In genomic region chr5:54337523-54337922, GRCh38 we compare ENCODE assay signal across 29 cellular contexts. TPM values are rescaled to one million over a fixed set of nuclear protein-coding genes. Genes with fewer than 3 reads are reported as not detected.
DNase-seq lines count a peak whose midpoint lies in the region; ATAC-seq, FAIRE-seq and TF ChIP-seq lines count a peak whose summit lies in the region.
"Had no signal": no experiment of that assay in that cellular context is flagged by ENCODE, and none has a peak within 500 bp of the region (broad histone marks: within the 10 kb centered on the region; RNA-seq: fewer than 3 reads in every experiment).

No MANE protein-coding gene starts in this region.

- TF ChIP-seq RAD21 in K562 (CRISPR knock-in tag; conservative IDR thresholded peaks at IDR 0.05 in 1 of 2, IDR thresholded peaks at IDR 0.05 in 1 of 2) = no peak

- no peak overlapping the region for H3K9ac ChIP-seq in K562 (ENCODE audit: insufficient read depth in 1 of 2, low read depth in 2 of 2, low read length in 2 of 2)
- H3K9ac ChIP-seq: BLaER1; BLaER1 treated with 17β-estradiol and CSF1 and Interleukin-3, amounts not matched to agents 10 nM and 100 nM had no signal

- H3K9me1 ChIP-seq in K562 (ENCODE audit: control insufficient read depth, insufficient read depth, low read length) = no peaks in the 10 kb centered on the region

- BruUV-seq in K562 (replicated peaks; lab: Mats Ljungman, UMichigan) = no TSS peak

- peaks cover 16% of the 10 kb centered on the region for H3K79me2 ChIP-seq in K562 (ENCODE audit: control insufficient read depth, insufficient read depth, low read length)

- H3K27ac ChIP-seq in K562 (ENCODE audit: extremely low read depth, low read depth, low read length) = no peak overlapping the region
- no peak overlapping the region for H3K27ac ChIP-seq in small intestine (ENCODE audit: low read depth in 1 of 2, low read length in 1 of 2)
- H3K27ac ChIP-seq: 22Rv1; A549; BLaER1; BLaER1 treated with 17β-estradiol and CSF1 and Interleukin-3, amounts not matched to agents 10 nM and 100 nM; C4-2B had no signal

- TF ChIP-seq CTCF in K562 (IDR thresholded peaks at IDR 0.05 in 2 of 3, conservative IDR thresholded peaks at IDR 0.05 in 1 of 3; ENCODE audit: insufficient read depth in 2 of 3, low read depth in 1 of 3, low read length in 3 of 3) = no peak

- intact Hi-C loops in K562 (cut with micrococcal nuclease) = no loop called here

- H3K27me3 ChIP-seq in K562 (ENCODE audit: control insufficient read depth in 2 of 2, insufficient read depth in 2 of 2, low read length in 2 of 2) (no peaks in the 10 kb centered on the region), small intestine (ENCODE audit: control insufficient read depth in 2 of 2, insufficient read depth in 2 of 2, low read length in 2 of 2) (no peaks in the 10 kb centered on the region)
- H3K27me3 ChIP-seq: BE2C; BLaER1; BLaER1 treated with 17β-estradiol and CSF1 and Interleukin-3, amounts not matched to agents 10 nM and 100 nM had no signal

- H3K9me3 ChIP-seq in K562 (replicated peaks; ENCODE audit: control insufficient read depth, insufficient read depth, low read depth, low read length) (peaks cover 24% of the 10 kb centered on the region), small intestine (ENCODE audit: control insufficient read depth, low read depth) (no peaks in the 10 kb centered on the region)
- H3K9me3 ChIP-seq: BE2C had no signal

- H3K4me3 ChIP-seq in K562 (no peak overlapping the region), small intestine (ENCODE audit: low read depth in 1 of 2, low read length in 2 of 2) (no peak overlapping the region)
- H3K4me3 ChIP-seq: A549; BLaER1; BLaER1 treated with 17β-estradiol and CSF1 and Interleukin-3, amounts not matched to agents 10 nM and 100 nM had no signal

- TF ChIP-seq POLR2A in K562 (conservative IDR thresholded peaks at IDR 0.05) = no peak

- DNase-seq in K562 (ENCODE audit: extremely low read depth in 1 of 4, low spot score in 3 of 4) (no peak), small intestine (no peak)
- DNase-seq: 8988T; ACHN; AML-193; BE2C; C1 segment of cervical spinal cord; Caco-2; Calu3; CD4-positive, alpha-beta memory T cell; CD4-positive, alpha-beta T cell; CD4-positive, CD25-positive, alpha-beta regulatory T cell; CD8-positive, alpha-beta memory T cell; CD8-positive, alpha-beta T cell; COR-L47; DMS 273 treated with DMSO at 0.1 percent for 48 hours; DMS153; DMS53; DMS79; DMS79 treated with DMSO at 0.1 percent for 48 hours; DND-41; EL had no signal

- peaks cover 55% of the 10 kb centered on the region for H3K36me3 ChIP-seq in K562 (ENCODE audit: control insufficient read depth, insufficient read depth, low read length)
- H3K36me3 ChIP-seq in small intestine (ENCODE audit: control insufficient read depth in 2 of 2, insufficient read depth in 2 of 2, low read length in 2 of 2) = no peaks in the 10 kb centered on the region
- H3K36me3 ChIP-seq: BE2C; BLaER1; BLaER1 treated with 17β-estradiol and CSF1 and Interleukin-3, amounts not matched to agents 10 nM and 100 nM had no signal

- no peak for ATAC-seq in K562
- ATAC-seq: A549; CD8-positive, alpha-beta T cell had no signal

- H3K4me1 ChIP-seq in K562 (replicated peaks in 1 of 2; ENCODE audit: control insufficient read depth in 2 of 2, insufficient read depth in 2 of 2, low read length in 2 of 2) (no peaks in the 10 kb centered on the region; a peak in 1 of 5 replicates), small intestine (ENCODE audit: control insufficient read depth in 2 of 2, insufficient read depth in 1 of 2, low read depth in 1 of 2, low read length in 1 of 2) (no peaks in the 10 kb centered on the region)
- H3K4me1 ChIP-seq: A549; BE2C; BLaER1; BLaER1 treated with 17β-estradiol and CSF1 and Interleukin-3, amounts not matched to agents 10 nM and 100 nM; Caco-2 had no signal

- H4K20me1 ChIP-seq in K562 (replicated peaks; ENCODE audit: control insufficient read depth, insufficient read depth, low read length) = no peaks in the 10 kb centered on the region
- H4K20me1 ChIP-seq: BLaER1; BLaER1 treated with 17β-estradiol and CSF1 and Interleukin-3, amounts not matched to agents 10 nM and 100 nM had no signal

- no peak overlapping the region for H2AFZ ChIP-seq in K562 (ENCODE audit: low read depth, low read length)

- FAIRE-seq in K562 (lab: Jason Lieb, UNC) = no peak
- no peak for FAIRE-seq in small intestine (lab: Jason Lieb, UNC)
- FAIRE-seq: A204.1, A549, D721Med had no signal

- WGBS in K562 (ENCODE audit: insufficient coverage, low coverage, missing lambda C conversion rate) = 90% methylated on average over 3 of the region's 4 CpGs
- 57 to 76% (median 67%) methylated on average over 4 of the region's 4 CpGs for WGBS in small intestine, 3 donors

- in situ Hi-C loops in K562 (cut with MboI) = no loop called here

- no peak overlapping the region for H3K4me2 ChIP-seq in K562 (ENCODE audit: insufficient read depth, low read length)
- H3K4me2 ChIP-seq: A549; BLaER1; BLaER1 treated with 17β-estradiol and CSF1 and Interleukin-3, amounts not matched to agents 10 nM and 100 nM had no signal

- POLR2A ChIA-PET in K562 (lab: Yijun Ruan, JAX) = no interaction called here

- CTCF ChIA-PET in K562 (lab: Yijun Ruan, JAX; ENCODE audit: low intra/inter-chr PET ratio) = no interaction called here

- TF ChIP-seq EP300 in K562 (IDR thresholded peaks at IDR 0.05; ENCODE audit: low read length) = no peak

TF ChIP-seq in K562, 482 proteins besides CTCF, POLR2A, EP300 and RAD21 (continues in another document):
- TF ChIP-seq ZNF655 (CRISPR knock-in tag; IDR thresholded peaks at IDR 0.05) (no peak), ZNF324 (CRISPR knock-in tag; IDR thresholded peaks at IDR 0.05) (peak; percentile 94)
- TF ChIP-seq, protein P1, sequence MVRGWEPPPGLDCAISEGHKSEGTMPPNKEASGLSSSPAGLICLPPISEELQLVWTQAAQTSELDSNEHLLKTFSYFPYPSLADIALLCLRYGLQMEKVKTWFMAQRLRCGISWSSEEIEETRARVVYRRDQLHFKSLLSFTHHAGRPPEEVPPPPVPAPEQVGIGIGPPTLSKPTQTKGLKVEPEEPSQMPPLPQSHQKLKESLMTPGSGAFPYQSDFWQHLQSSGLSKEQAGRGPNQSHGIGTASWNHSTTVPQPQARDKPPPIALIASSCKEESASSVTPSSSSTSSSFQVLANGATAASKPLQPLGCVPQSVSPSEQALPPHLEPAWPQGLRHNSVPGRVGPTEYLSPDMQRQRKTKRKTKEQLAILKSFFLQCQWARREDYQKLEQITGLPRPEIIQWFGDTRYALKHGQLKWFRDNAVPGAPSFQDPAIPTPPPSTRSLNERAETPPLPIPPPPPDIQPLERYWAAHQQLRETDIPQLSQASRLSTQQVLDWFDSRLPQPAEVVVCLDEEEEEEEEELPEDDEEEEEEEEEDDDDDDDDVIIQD (CRISPR knock-in tag; IDR thresholded peaks at IDR 0.05) = no peak
- TF ChIP-seq, protein P2, sequence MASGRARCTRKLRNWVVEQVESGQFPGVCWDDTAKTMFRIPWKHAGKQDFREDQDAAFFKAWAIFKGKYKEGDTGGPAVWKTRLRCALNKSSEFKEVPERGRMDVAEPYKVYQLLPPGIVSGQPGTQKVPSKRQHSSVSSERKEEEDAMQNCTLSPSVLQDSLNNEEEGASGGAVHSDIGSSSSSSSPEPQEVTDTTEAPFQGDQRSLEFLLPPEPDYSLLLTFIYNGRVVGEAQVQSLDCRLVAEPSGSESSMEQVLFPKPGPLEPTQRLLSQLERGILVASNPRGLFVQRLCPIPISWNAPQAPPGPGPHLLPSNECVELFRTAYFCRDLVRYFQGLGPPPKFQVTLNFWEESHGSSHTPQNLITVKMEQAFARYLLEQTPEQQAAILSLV (tag; IDR thresholded peaks at IDR 0.05) = no peak

RNA-seq across cellular contexts. Expression of gene ARL15, which starts 27.1 kb away (rescaled TPM):
- 218 and 235 TPM in 2 replicates for total RNA-seq in K562 (2011; cell fraction: chromatin; rRNA removed; ENCODE audit: low replicate concordance)
- total RNA-seq in K562 (2011; cell fraction: nucleolus; rRNA removed) = 124 and 166 TPM in 2 replicates
- 179 and 212 TPM in 2 replicates for total RNA-seq in K562 (2011; cell fraction: nucleoplasm; rRNA removed)
- total RNA-seq in K562 (2014; rRNA removed) (45.9 and 46.7 TPM in 2 replicates), K562 (2014; rRNA removed; fragmentation: Illumina TruSeq; extraction: Trizol) (64.0 and 71.2 TPM in 2 replicates), K562 (2015; rRNA removed; fragmentation: Illumina TruSeq; extraction: Trizol) (40.0 and 46.1 TPM in 2 replicates), K562 (2021) (54.1 and 58.7 TPM in 2 replicates)
- polyA plus RNA-seq in K562 (2011; rRNA removed) (59.5 and 60.1 TPM in 2 replicates), K562 (2014; fragmentation: Illumina TruSeq; extraction: Trizol) (71.8 and 80.4 TPM in 2 replicates), K562 (2014; fragmentation: Nextera tagmentation; extraction: Ambion mirVana) (10 to 100 TPM; 18.5 to 22.4 TPM), K562 (2014; rRNA removed) (57.0 and 60.0 TPM in 2 replicates), small intestine (10 to 100 TPM; 16.5 to 20.9 (median 20.1) TPM)
- polyA plus RNA-seq in K562 (2011; cell fraction: cytosol; rRNA removed) = 24.8 and 46.7 TPM in 2 replicates
- 29.3 and 46.0 TPM in 2 replicates for polyA plus RNA-seq in K562 (2011; cell fraction: nucleus; rRNA removed)
- 45.4 and 47.0 TPM in 2 replicates for polyA plus RNA-seq in K562 (2012)
- polyA minus RNA-seq in K562 (2011; rRNA and poly(A)+ RNA removed) = 135 and 180 TPM in 2 replicates
- polyA minus RNA-seq in K562 (2011; cell fraction: cytosol; rRNA and poly(A)+ RNA removed) = 39.2 and 48.3 TPM in 2 replicates
- polyA minus RNA-seq in K562 (2011; cell fraction: nucleus; rRNA and poly(A)+ RNA removed) = 201 and 315 TPM in 2 replicates
